ENCODE assay signal across 10 cellular contexts in genomic region chr20:23407770-23408467, GRCh38.
DNase-seq lines count a peak whose midpoint lies in the region; ATAC-seq lines count a peak whose summit lies in the region.
"Had no signal": no experiment of that assay in that cellular context is flagged by ENCODE, and none has a peak within 500 bp of the region (broad histone marks: within the 10 kb centered on the region; RNA-seq: fewer than 3 reads in every experiment).

No MANE protein-coding gene starts in this region.

- peak overlapping the region; percentile 88 for H3K27ac Mint-ChIP-seq in memory B cell

- ATAC-seq in GM18511 (IDR thresholded peaks at IDR 0.05; ENCODE audit: unreplicated experiment): peak; percentile 96
- ATAC-seq in GM21381 (IDR thresholded peaks at IDR 0.05; ENCODE audit: unreplicated experiment): peak; percentile 67
- ATAC-seq in HG03280 (IDR thresholded peaks at IDR 0.05; ENCODE audit: unreplicated experiment): peak; percentile 94
- ATAC-seq in memory B cell (ENCODE audit: low read depth): peak; percentile 99
- ATAC-seq in HG03025 (IDR thresholded peaks at IDR 0.05; ENCODE audit: low FRiP score, unreplicated experiment): no peak

- DNase-seq in memory B cell (ENCODE audit: low spot score in 2 of 2) (peak; percentile 25 to 46), GOT3 (lab: John Stamatoyannopoulos, UW) (no peak), iPS-NIHi11 (ENCODE audit: low spot score) (no peak), NCI-H187 treated with DMSO at 0.1 percent for 48 hours (lab: John Stamatoyannopoulos, UW) (no peak)
- DNase-seq: cortex of kidney, NCI-H1694 had no signal

- H3K9me3 Mint-ChIP-seq in memory B cell: no peaks in the 10 kb centered on the region

- peaks cover 17% of the 10 kb centered on the region for H3K4me1 Mint-ChIP-seq in memory B cell

- no peak overlapping the region for H3K4me3 Mint-ChIP-seq in memory B cell

- H3K36me3 Mint-ChIP-seq in memory B cell: peaks cover 1% of the 10 kb centered on the region

- no peaks in the 10 kb centered on the region for H3K27me3 Mint-ChIP-seq in memory B cell

Comparison
In these comparisons a context has a peak if more than half of its experiments do, and no peak if none do; other contexts are left out.
1. DNase-seq: peak in memory B cell (2 of 2); none in GOT3 (single experiment), iPS-NIHi11 (single experiment) and NCI-H187 treated with DMSO at 0.1 percent for 48 hours (single experiment).